In the genomic region with DNA sequence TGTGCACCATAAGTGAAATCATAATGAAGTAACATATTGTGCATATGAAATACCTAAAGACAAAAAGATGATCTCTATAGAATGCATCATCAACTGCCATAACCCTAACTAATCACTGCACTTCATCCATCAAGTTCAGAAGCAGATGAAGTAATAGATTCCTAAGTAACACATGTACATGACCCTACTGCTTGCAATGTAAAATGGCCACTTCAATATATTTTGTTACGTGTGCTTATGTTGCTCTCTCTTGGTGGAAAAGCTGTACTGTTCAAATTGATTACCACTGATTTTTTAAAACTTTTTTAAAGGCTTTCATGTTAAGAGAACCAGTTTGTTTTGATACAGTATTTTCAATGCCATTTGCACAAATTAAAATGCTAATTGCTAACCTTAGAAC, we compare ENCODE assay signal across 8 cellular contexts.
DNase-seq lines count a peak whose midpoint lies in the region; ATAC-seq and TF ChIP-seq lines count a peak whose summit lies in the region.

No MANE protein-coding gene starts in this region.

- POLR2A ChIA-PET in BJ (lab: Charles Lee) (no interaction called here), RWPE1 (lab: Yijun Ruan, JAX; ENCODE audit: low non-redundant PET) (no interaction called here)

- CTCF ChIA-PET in BJ (lab: Yijun Ruan, JAX) (interaction anchor here (0.7 kb wide), 1 partner anchor 11 kb away, joined by 3 read pairs; no protein-coding TSS in a partner anchor), RWPE1 (lab: Yijun Ruan, JAX) (no interaction called here)

- no peaks in the 10 kb centered on the region for H3K9me3 ChIP-seq in thyroid gland

- TF ChIP-seq CTCF in BJ (IDR thresholded peaks at IDR 0.05; ENCODE audit: insufficient read depth, low read depth, low read length) = peak; percentile 33; the same call in 1 of the 2 replicates
- no peak for TF ChIP-seq CTCF in RWPE1 (conservative IDR thresholded peaks at IDR 0.05; ENCODE audit: low read depth)
- TF ChIP-seq CTCF in thyroid gland (IDR thresholded peaks at IDR 0.05) = peak in 3 of 6 experiments; percentile 35 to 51 (median 47)

- 75 to 78% methylated on average over 1 of the region's 1 CpG for WGBS in thyroid gland, 2 donors

- no peak for TF ChIP-seq POLR2A in thyroid gland (IDR thresholded peaks at IDR 0.05)

- no peaks in the 10 kb centered on the region for H3K27me3 ChIP-seq in BJ (ENCODE audit: control insufficient read depth, insufficient read depth, low read length)
- no peaks in the 10 kb centered on the region for H3K27me3 ChIP-seq in thyroid gland

- DNase-seq in BJ (ENCODE audit: low read depth) (peak; percentile 20), HT1080 (ENCODE audit: low read depth) (peak; percentile 14), SW480 (ENCODE audit: low spot score) (peak; percentile 13), kidney tubule cell (ENCODE audit: low spot score) (peak; percentile 40), RWPE1 (ENCODE audit: low spot score) (no peak), thyroid gland (no peak), NCI-H226 (no peak)

- H3K36me3 ChIP-seq in BJ (ENCODE audit: control insufficient read depth, insufficient read depth, low read length) (no peaks in the 10 kb centered on the region), thyroid gland (no peaks in the 10 kb centered on the region)

- ATAC-seq in HG03175 (IDR thresholded peaks at IDR 0.05; ENCODE audit: unreplicated experiment) = no peak

- intact Hi-C loops in thyroid gland (cut with DNase I) = no loop called here

- H3K27ac ChIP-seq in RWPE1 (no peak overlapping the region), thyroid gland (no peak overlapping the region)

- H3K4me3 ChIP-seq in BJ (ENCODE audit: low read depth, low read length) (no peak overlapping the region), thyroid gland (replicated peaks in 1 of 3) (no peak overlapping the region)

- H3K4me1 ChIP-seq in thyroid gland = peaks cover 14 to 20% of the 10 kb centered on the region in 2 donors

Comparison
In these comparisons a context has a peak if more than half of its experiments do, and no peak if none do; other contexts are left out.
1. DNase-seq: peak in BJ (single experiment), HT1080 (single experiment), SW480 (single experiment) and kidney tubule cell (single experiment); none in RWPE1 (single experiment), thyroid gland (0 of 2) and NCI-H226 (single experiment).